In genomic region chrX:107715331-107716044, GRCh38 we compare ENCODE assay signal across 8 cellular contexts.
DNase-seq lines count a peak whose midpoint lies in the region; ATAC-seq and TF ChIP-seq lines count a peak whose summit lies in the region.

No MANE protein-coding gene starts in this region.

- peaks cover 13% of the 10 kb centered on the region for H3K27me3 Mint-ChIP-seq in brain

- H3K27me3 ChIP-seq in ACC112 (ENCODE audit: insufficient read depth, low read length), result no peaks in the 10 kb centered on the region
- H3K27me3 ChIP-seq in KMS-11 (ENCODE audit: insufficient read depth, low read depth), result no peaks in the 10 kb centered on the region
- H3K27me3 ChIP-seq in left lung, result no peaks in the 10 kb centered on the region
- no peaks in the 10 kb centered on the region for H3K27me3 ChIP-seq in suprapubic skin

- peaks cover 27% of the 10 kb centered on the region for H3K36me3 Mint-ChIP-seq in brain

- TF ChIP-seq CTCF in KMS-11 (conservative IDR thresholded peaks at IDR 0.05; ENCODE audit: low read depth, low read length) (no peak), brain (conservative IDR thresholded peaks at IDR 0.05) (no peak), left lung (IDR thresholded peaks at IDR 0.05) (no peak), suprapubic skin (IDR thresholded peaks at IDR 0.05) (no peak)

- peaks cover 73% of the 10 kb centered on the region for H3K4me1 Mint-ChIP-seq in brain

- no peaks in the 10 kb centered on the region for H4K20me1 ChIP-seq in KMS-11 (ENCODE audit: insufficient read depth)

- no peak for TF ChIP-seq POLR2A in suprapubic skin (IDR thresholded peaks at IDR 0.05)

- no peak for TF ChIP-seq EP300 in suprapubic skin (IDR thresholded peaks at IDR 0.05)

- H3K9me3 ChIP-seq in left lung, result no peaks in the 10 kb centered on the region
- no peaks in the 10 kb centered on the region for H3K9me3 ChIP-seq in suprapubic skin

- intact Hi-C loops in left lung (cut with DNase I), result loop anchor here in 1 of 2 donors (5.0 kb wide), 1 partner anchor 38 kb away; no protein-coding TSS in a partner anchor

- H3K4me3 ChIP-seq in ACC112 (ENCODE audit: low read depth, low read length), result peak overlapping the region; percentile 94
- H3K4me3 ChIP-seq in KMS-11 (IDR thresholded peaks at IDR 0.05; ENCODE audit: insufficient read depth, low read depth, low read length), result no peak overlapping the region
- H3K4me3 ChIP-seq in left lung, result peak overlapping the region; percentile 54 to 72
- peak overlapping the region; percentile 74 for H3K4me3 ChIP-seq in suprapubic skin

- H3K27ac ChIP-seq in ACC112 (ENCODE audit: low read depth, low read length), result peak overlapping the region; percentile 99
- H3K27ac ChIP-seq in KMS-11, result peak overlapping the region; percentile 82
- H3K27ac ChIP-seq in left lung, result peak overlapping the region; percentile 92 to 98
- peak overlapping the region; percentile 98 for H3K27ac ChIP-seq in suprapubic skin

- H3K4me2 ChIP-seq in KMS-11, result peak overlapping the region; percentile 76

- H3K27ac Mint-ChIP-seq in brain, result peak overlapping the region; percentile 70 to 98 (median 88)

- H3K36me3 ChIP-seq in ACC112 (ENCODE audit: insufficient read depth, low read length) (peaks cover 12% of the 10 kb centered on the region; the same call in 1 of the 2 replicates), KMS-11 (ENCODE audit: insufficient read depth) (no peaks in the 10 kb centered on the region), left lung (peaks cover 0 to 28% of the 10 kb centered on the region in 2 donors), suprapubic skin (peaks cover 26% of the 10 kb centered on the region)

- ATAC-seq in left lung (no peak), GM21619 (IDR thresholded peaks at IDR 0.05; ENCODE audit: unreplicated experiment) (no peak)

- DNase-seq in left lung (no peak), suprapubic skin (ENCODE audit: low spot score in 2 of 2) (peak in 1 of 2 donors; percentile 54), NCI-H526 (lab: John Stamatoyannopoulos, UW) (no peak), DMS153 treated with DMSO at 0.1 percent for 48 hours (lab: John Stamatoyannopoulos, UW; ENCODE audit: unreplicated experiment) (no peak)

- H3K79me2 ChIP-seq in ACC112 (ENCODE audit: control insufficient read depth, insufficient read depth, low read length, unreplicated experiment) (peaks cover 30% of the 10 kb centered on the region), KMS-11 (ENCODE audit: insufficient read depth, low read depth) (peaks cover 19% of the 10 kb centered on the region)

- peak overlapping the region; percentile 84 to 95 (median 92) for H3K4me3 Mint-ChIP-seq in brain

- H3K4me1 ChIP-seq in ACC112 (ENCODE audit: control insufficient read depth, insufficient read depth, low read length, unreplicated experiment), result peaks cover 59% of the 10 kb centered on the region
- H3K4me1 ChIP-seq in KMS-11 (ENCODE audit: low read depth, poor library complexity, severe bottlenecking), result peaks cover 70% of the 10 kb centered on the region
- H3K4me1 ChIP-seq in left lung, result peaks cover 13 to 58% of the 10 kb centered on the region in 2 donors
- H3K4me1 ChIP-seq in suprapubic skin, result peaks cover 31% of the 10 kb centered on the region

- H2AFZ ChIP-seq in ACC112 (ENCODE audit: low read length, unreplicated experiment) (no peak overlapping the region), KMS-11 (ENCODE audit: low read depth) (no peak overlapping the region)

- H3K9me3 Mint-ChIP-seq in brain, result no peaks in the 10 kb centered on the region

- 61% methylated on average over 13 of the region's 13 CpGs for WGBS in suprapubic skin

- peak overlapping the region; percentile 84 for H3K9ac ChIP-seq in KMS-11
